19 cellular contexts compared by ENCODE assay signal in the genomic region with DNA sequence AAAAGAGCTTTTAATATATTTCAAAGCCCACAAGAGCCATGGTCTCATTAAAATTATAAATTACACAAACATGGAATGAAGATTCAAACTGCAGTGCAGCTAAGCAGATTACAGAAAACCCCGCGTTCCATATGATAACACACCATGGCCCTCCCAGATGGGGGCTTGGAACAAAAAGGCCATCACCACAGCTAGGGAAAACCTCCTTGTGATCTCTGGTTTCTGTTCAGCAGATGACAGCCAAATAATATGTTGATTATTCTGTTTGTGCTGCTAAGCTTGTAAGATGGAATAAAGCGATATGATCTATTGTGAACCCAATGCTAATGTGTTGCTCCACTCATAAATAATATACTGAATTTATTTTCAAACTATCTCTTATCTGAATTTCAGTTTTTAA.
"Had no signal": no experiment of that assay in that cellular context is flagged by ENCODE, and none has a peak within 500 bp of the region (broad histone marks: within the 10 kb centered on the region; RNA-seq: fewer than 3 reads in every experiment).

No MANE protein-coding gene starts in this region.

- H3K9me3 ChIP-seq: body of pancreas, colonic mucosa, left ventricle myocardium inferior, spleen had no signal

- H3K27me3 Mint-ChIP-seq: activated CD4-positive, alpha-beta T cell treated with anti-CD3 and anti-CD28 coated beads, Interleukin-2, amount 10 ng/mL, durations not matched to agents 7 days and 5 days; activated T-cell treated with anti-CD3 and anti-CD28 coated beads, Interleukin-2, amount 50 U/mL, for 24 hours had no signal

- H3K4me3 Mint-ChIP-seq: activated CD4-positive, alpha-beta T cell treated with anti-CD3 and anti-CD28 coated beads, Interleukin-2, amount 10 ng/mL, durations not matched to agents 7 days and 5 days; activated CD8-positive, alpha-beta T cell treated with anti-CD3 and anti-CD28 coated beads, Interleukin-2, amount 10 ng/mL, durations not matched to agents 7 days and 5 days; activated naive CD4-positive, alpha-beta T cell treated with anti-CD3 and anti-CD28 coated beads for 36 hours; activated T-cell treated with anti-CD3 and anti-CD28 coated beads, Interleukin-2, amount 50 U/mL, for 24 hours; nephron had no signal

- H3K4me3 ChIP-seq: body of pancreas, colonic mucosa, left ventricle myocardium inferior, spleen had no signal

- H3K4me1 ChIP-seq: body of pancreas, colonic mucosa, spleen had no signal

- H3K9me3 Mint-ChIP-seq: activated CD4-positive, alpha-beta T cell treated with anti-CD3 and anti-CD28 coated beads, Interleukin-2, amount 10 ng/mL, durations not matched to agents 7 days and 5 days; activated naive CD4-positive, alpha-beta T cell treated with anti-CD3 and anti-CD28 coated beads for 36 hours; activated T-cell treated with anti-CD3 and anti-CD28 coated beads, Interleukin-2, amount 50 U/mL, for 24 hours; nephron had no signal

- H3K4me1 Mint-ChIP-seq: activated CD4-positive, alpha-beta T cell treated with anti-CD3 and anti-CD28 coated beads, Interleukin-2, amount 10 ng/mL, durations not matched to agents 7 days and 5 days; nephron had no signal

- H3K27ac ChIP-seq: body of pancreas, colonic mucosa, left ventricle myocardium inferior, spleen had no signal

- H3K36me3 ChIP-seq: colonic mucosa, left ventricle myocardium inferior, spleen had no signal

- ATAC-seq: activated CD4-positive, CD25-positive, alpha-beta regulatory T cell treated with anti-CD3 and anti-CD28 coated beads, Interleukin-2, amount 50 U/mL, for 24 hours; activated CD8-positive, alpha-beta T cell treated with anti-CD3 and anti-CD28 coated beads, Interleukin-2, amount 10 ng/mL, durations not matched to agents 7 days and 5 days; body of pancreas had no signal

- H3K27ac Mint-ChIP-seq: activated CD4-positive, alpha-beta T cell treated with anti-CD3 and anti-CD28 coated beads, Interleukin-2, amount 10 ng/mL, durations not matched to agents 7 days and 5 days; activated CD8-positive, alpha-beta T cell treated with anti-CD3 and anti-CD28 coated beads, Interleukin-2, amount 10 ng/mL, durations not matched to agents 7 days and 5 days; activated naive CD4-positive, alpha-beta T cell treated with anti-CD3 and anti-CD28 coated beads for 36 hours; activated T-cell treated with anti-CD3 and anti-CD28 coated beads, Interleukin-2, amount 50 U/mL, for 24 hours; nephron had no signal

- DNase-seq: activated CD4-positive, alpha-beta T cell treated with anti-CD3 and anti-CD28 coated beads, Interleukin-2, amount 10 ng/mL, durations not matched to agents 7 days and 5 days; activated CD8-positive, alpha-beta T cell treated with anti-CD3 and anti-CD28 coated beads, Interleukin-2, amount 10 ng/mL, durations not matched to agents 7 days and 5 days; activated naive CD4-positive, alpha-beta T cell treated with anti-CD3 and anti-CD28 coated beads for 36 hours; activated T-cell treated with anti-CD3 and anti-CD28 coated beads, Interleukin-2, amount 50 U/mL, for 24 hours; body of pancreas; caudate nucleus; colonic mucosa; head of caudate nucleus; kidney; left ventricle myocardium inferior; mammary epithelial cell; midbrain; occipital lobe; posterior cingulate gyrus; spleen; stimulated activated CD8-positive, alpha-beta memory T cell treated with anti-CD3 and anti-CD28 coated beads, Interleukin-4, amount 100 ng/mL, for 48 hours; stimulated activated naive CD4-positive, alpha-beta T cell had no signal

- H3K27me3 ChIP-seq: body of pancreas, colonic mucosa, spleen had no signal
